9 cellular contexts compared by ENCODE assay signal in the genomic region with DNA sequence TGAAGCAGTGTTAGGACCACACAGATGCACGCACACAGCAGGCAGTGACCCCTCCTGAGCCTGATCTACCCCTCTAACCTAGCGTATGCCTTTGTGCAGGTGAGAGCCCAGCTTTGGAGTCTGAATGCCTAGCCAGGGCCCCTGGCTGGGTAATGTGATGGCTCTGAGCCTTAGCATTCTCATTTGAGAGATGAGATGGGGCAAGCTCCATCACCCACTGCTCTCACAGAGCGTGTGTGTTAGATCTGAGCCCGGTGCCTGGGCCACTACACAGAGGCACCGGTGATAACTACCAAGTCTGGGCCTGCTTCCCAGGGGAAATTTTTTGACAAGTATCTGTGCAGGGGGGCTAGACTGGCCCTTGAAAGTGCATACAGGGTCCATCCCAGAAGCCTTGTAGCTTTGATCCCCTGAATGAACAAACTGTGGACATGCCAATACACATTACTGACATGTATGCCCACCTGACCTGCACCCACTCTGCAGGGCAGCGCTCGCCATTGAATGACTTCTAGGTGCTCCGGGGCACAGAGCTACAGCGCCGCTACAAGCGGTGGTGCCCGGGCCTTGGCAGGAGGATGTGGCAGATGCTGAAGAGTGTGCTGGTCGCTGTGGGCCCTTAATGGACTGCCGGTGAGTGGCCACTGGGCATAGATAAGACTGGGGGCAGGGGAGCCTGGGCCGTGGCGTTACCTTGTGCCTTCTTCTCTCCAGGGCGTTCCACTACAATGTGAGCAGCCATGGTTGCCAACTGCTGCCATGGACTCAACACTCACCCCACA. TPM values are rescaled to one million over a fixed set of nuclear protein-coding genes. Genes with fewer than 3 reads are reported as not detected.
A peak's percentile ranks its signal among the peaks of the same experiment; 100 is the strongest.
DNase-seq lines count a peak whose midpoint lies in the region; ATAC-seq and TF ChIP-seq lines count a peak whose summit lies in the region.
"Not testable (repeated sequence)": the region's sequence is repeated elsewhere in the genome, so short reads cannot be mapped to it uniquely, and the experiment has no call there.
"Had no signal": no experiment of that assay in that cellular context is flagged by ENCODE, and none has a peak within 500 bp of the region (broad histone marks: within the 10 kb centered on the region; RNA-seq: fewer than 3 reads in every experiment).

No MANE protein-coding gene starts in this region.

- not testable (repeated sequence) for H3K27ac ChIP-seq in CD4-positive, CD25-positive, alpha-beta regulatory T cell (ENCODE audit: insufficient read depth, low read length, poor library complexity, severe bottlenecking); WERI-Rb-1; brain microvascular endothelial cell; heart right ventricle; lung (ENCODE audit: low read depth in 1 of 2, low read length in 1 of 2); stomach

- H3K27ac Mint-ChIP-seq in CD4-positive, CD25-positive, alpha-beta regulatory T cell: peak overlapping the region in 2 of 3 donors; percentile 31 to 56

- peak overlapping the region in 1 of 4 donors; percentile 64 for H3K4me3 Mint-ChIP-seq in CD4-positive, CD25-positive, alpha-beta regulatory T cell

- H3K36me3 ChIP-seq in CD4-positive, CD25-positive, alpha-beta regulatory T cell (ENCODE audit: control insufficient read depth, insufficient read depth, low read length); WERI-Rb-1; brain microvascular endothelial cell (replicated peaks); heart right ventricle; lung (ENCODE audit: control insufficient read depth in 2 of 2, insufficient read depth in 2 of 2, low read length in 2 of 2): not testable (repeated sequence)
- peaks cover 0 to 18% (median 1%) of the 10 kb centered on the region in 4 donors for H3K36me3 ChIP-seq in stomach

- TF ChIP-seq EP300 in stomach (IDR thresholded peaks at IDR 0.05): not testable (repeated sequence)

- TF ChIP-seq CTCF in WERI-Rb-1 (IDR thresholded peaks at IDR 0.05; ENCODE audit: low read depth, low read length); brain microvascular endothelial cell (IDR thresholded peaks at IDR 0.05; ENCODE audit: low read depth, low read length, missing control alignments); heart right ventricle (IDR thresholded peaks at IDR 0.05); lung (IDR thresholded peaks at IDR 0.05; ENCODE audit: control extremely low read depth, extremely low read depth); stomach (IDR thresholded peaks at IDR 0.05): not testable (repeated sequence)

- H3K9me3 Mint-ChIP-seq in CD4-positive, CD25-positive, alpha-beta regulatory T cell: not testable (repeated sequence)

- not testable (repeated sequence) for H3K4me1 Mint-ChIP-seq in CD4-positive, CD25-positive, alpha-beta regulatory T cell

- peak in 1 of 3 donors; percentile 1 for DNase-seq in CD4-positive, CD25-positive, alpha-beta regulatory T cell
- DNase-seq in WERI-Rb-1 (peak; percentile 10), brain microvascular endothelial cell (peak; percentile 0), heart right ventricle (peak; percentile 6 to 13), lung (ENCODE audit: low spot score) (peak; percentile 26), posterior cingulate gyrus (peak in 7 of 10 donors; percentile 6 to 88 (median 23)), stomach (peak; percentile 25)
- DNase-seq in activated T-cell treated with anti-CD3 and anti-CD28 coated beads, Interleukin-2, amount 50 U/mL, for 48 hours: peak; percentile 17 to 24

- not testable (repeated sequence) for H3K27me3 ChIP-seq in CD4-positive, CD25-positive, alpha-beta regulatory T cell (ENCODE audit: control insufficient read depth, insufficient read depth, low read length); WERI-Rb-1 (ENCODE audit: insufficient read depth, low read depth, severe bottlenecking); brain microvascular endothelial cell (replicated peaks); lung (ENCODE audit: control insufficient read depth, insufficient read depth)
- H3K27me3 ChIP-seq in heart right ventricle (peaks cover 0 to 26% (median 16%) of the 10 kb centered on the region in 7 donors), stomach (peaks cover 0 to 20% (median 0%) of the 10 kb centered on the region in 3 donors)

- ATAC-seq in CD4-positive, CD25-positive, alpha-beta regulatory T cell (ENCODE audit: low read depth in 2 of 2); heart right ventricle; lung (ENCODE audit: insufficient read depth, low FRiP score): not testable (repeated sequence)

- TF ChIP-seq POLR2A in stomach (IDR thresholded peaks at IDR 0.05): not testable (repeated sequence)

- not testable (repeated sequence) for H3K4me3 ChIP-seq in CD4-positive, CD25-positive, alpha-beta regulatory T cell (ENCODE audit: low read depth, low read length); WERI-Rb-1 (ENCODE audit: low read depth, low read length); brain microvascular endothelial cell (ENCODE audit: low read depth, low read length); heart right ventricle; lung; stomach

- not testable (repeated sequence) for H3K36me3 Mint-ChIP-seq in CD4-positive, CD25-positive, alpha-beta regulatory T cell

- in situ Hi-C loops in brain microvascular endothelial cell (cut with HindIII; ENCODE audit: low pct_ligation_motif_present, low sequenced_read_pairs): not testable (repeated sequence)

- peaks cover 32% of the 10 kb centered on the region for H3K4me1 ChIP-seq in CD4-positive, CD25-positive, alpha-beta regulatory T cell (ENCODE audit: control insufficient read depth, insufficient read depth, low read length, poor library complexity, severe bottlenecking)
- H3K4me1 ChIP-seq in heart right ventricle (peaks cover 15 to 36% (median 29%) of the 10 kb centered on the region in 9 donors), lung (ENCODE audit: control insufficient read depth in 2 of 2, insufficient read depth in 2 of 2, low read length in 2 of 2) (peaks cover 4 to 15% of the 10 kb centered on the region in 2 donors), stomach (peaks cover 27 to 47% (median 43%) of the 10 kb centered on the region in 4 donors)

- intact Hi-C loops in heart right ventricle (cut with DNase I): loop anchor here in 1 of 10 donors (2.0 kb wide), 1 partner anchor 31 kb away; no protein-coding TSS in a partner anchor
- intact Hi-C loops in posterior cingulate gyrus (cut with DNase I); stomach (cut with DNase I; ENCODE audit: low total_unique reads): not testable (repeated sequence)

- not testable (repeated sequence) for H3K9me3 ChIP-seq in CD4-positive, CD25-positive, alpha-beta regulatory T cell (ENCODE audit: control insufficient read depth in 2 of 2, low read length in 2 of 2); WERI-Rb-1 (ENCODE audit: severe bottlenecking); heart right ventricle; lung (ENCODE audit: control insufficient read depth in 2 of 2, insufficient read depth in 1 of 2, low read length in 1 of 2); stomach

- H3K27me3 Mint-ChIP-seq in CD4-positive, CD25-positive, alpha-beta regulatory T cell: not testable (repeated sequence)

- 90 to 92% methylated on average over 17 of the region's 17 CpGs for WGBS in heart right ventricle, 2 donors
- 89 to 94% methylated on average over 16 to 17 of the region's 17 CpGs for WGBS in lung, 2 donors
- WGBS in stomach, 5 donors: 88 to 93% (median 92%) methylated on average over 15 to 17 of the region's 17 CpGs

RNA-seq across cellular contexts. Expression of a gene that starts 20.7 kb away (rescaled TPM):
- total RNA-seq in CD4-positive, CD25-positive, alpha-beta regulatory T cell: 3,278 TPM
- polyA plus RNA-seq in CD4-positive, CD25-positive, alpha-beta regulatory T cell: 10 to 100 TPM in 1 of 4 donors, not detected in 3; 23.7 TPM
- total RNA-seq in heart right ventricle (1,000 to 10,000 TPM in 8 of 10 donors, 100 to 1,000 TPM in 2; 635 to 5,242 (median 1,949) TPM), lung (1,000 to 10,000 TPM in 1 of 2 donors, under 1 TPM in 1; under 0.01 to 3,134 TPM), stomach (1,000 to 10,000 TPM in 1 of 5 donors, under 1 TPM in 4; under 0.01 to 9,966 (median under 0.01) TPM)
- polyA plus RNA-seq in heart right ventricle (not detected), lung (not detected), stomach (not detected)
- total RNA-seq: GM23248 had no signal
- polyA plus RNA-seq: GM23248 had no signal

RNA-seq across cellular contexts. Expression of a gene that starts 32.7 kb away (rescaled TPM):
- total RNA-seq in CD4-positive, CD25-positive, alpha-beta regulatory T cell: 13.0 TPM
- polyA plus RNA-seq in CD4-positive, CD25-positive, alpha-beta regulatory T cell: 1 to 10 TPM in 3 of 4 donors, under 1 TPM in 1; 0.49 to 3.7 (median 2.1) TPM
- 10 to 100 TPM in 7 of 10 donors, 1 to 10 TPM in 3; 6.0 to 15.2 (median 12.2) TPM for total RNA-seq in heart right ventricle
- 1 to 10 TPM; 2.8 to 5.6 TPM for polyA plus RNA-seq in heart right ventricle
- total RNA-seq in lung: 10 to 100 TPM; 54.1 to 83.8 TPM
- polyA plus RNA-seq in lung: 1 to 10 TPM; 4.3 to 5.7 TPM
- total RNA-seq in stomach: 10 to 100 TPM; 19.2 to 66.6 (median 35.6) TPM
- 1 to 10 TPM; 3.3 to 8.8 (median 7.5) TPM for polyA plus RNA-seq in stomach
